In the genomic region with DNA sequence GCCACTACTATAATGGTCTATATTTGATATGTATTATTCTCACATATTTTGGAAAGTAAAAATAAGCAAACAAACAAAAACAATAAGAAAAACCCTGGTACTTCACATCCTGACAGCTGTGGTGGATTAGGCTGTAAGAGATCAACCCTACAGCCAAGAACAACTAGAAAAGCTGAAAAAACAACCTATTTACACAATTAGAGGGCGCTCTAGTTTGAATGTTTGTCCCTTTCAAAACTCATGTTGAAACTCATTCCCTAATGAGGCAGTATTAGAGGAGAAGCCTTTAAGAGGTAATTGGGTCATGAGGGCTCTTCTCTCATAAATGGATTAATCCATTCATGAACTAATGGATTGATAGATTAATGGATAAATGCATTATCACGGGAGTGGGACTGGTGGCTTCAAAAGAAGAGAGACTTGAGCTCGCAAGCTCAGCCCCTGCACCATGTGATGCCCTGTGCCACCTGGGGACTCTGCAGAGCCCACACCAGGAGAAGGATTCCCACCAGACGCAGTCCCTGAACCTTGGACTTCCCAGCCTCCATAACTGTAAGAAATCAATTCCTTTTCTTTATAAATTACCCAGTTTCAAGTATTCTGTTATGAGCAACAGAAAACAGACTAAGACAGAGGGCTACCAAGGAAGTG, we compare ENCODE assay signal across 17 cellular contexts.
A peak's percentile ranks its signal among the peaks of the same experiment; 100 is the strongest.
DNase-seq lines count a peak whose midpoint lies in the region; ATAC-seq, FAIRE-seq and TF ChIP-seq lines count a peak whose summit lies in the region.
"Had no signal": no experiment of that assay in that cellular context is flagged by ENCODE, and none has a peak within 500 bp of the region (broad histone marks: within the 10 kb centered on the region; RNA-seq: fewer than 3 reads in every experiment).

No MANE protein-coding gene starts in this region.

- TF ChIP-seq CTCF in H1 (IDR thresholded peaks at IDR 0.05; ENCODE audit: control extremely low read depth in 1 of 3, insufficient read depth in 1 of 3, low read depth in 1 of 3, low read length in 3 of 3) (peak in 2 of 3 experiments; percentile 23 to 45; a peak in 2 of 4 replicates), upper lobe of left lung (IDR thresholded peaks at IDR 0.05) (no peak)

- CTCF ChIA-PET in H1 (lab: Charles Lee; ENCODE audit: partially characterized antibody): interaction anchor here (0.6 to 2.9 kb wide), 24 partner anchors 8 to 786 kb away, joined by 3 to 8 read pairs (median 4); no protein-coding TSS in a partner anchor

- H3K56ac ChIP-seq in H1 (replicated peaks; ENCODE audit: insufficient read length, low read depth, low read length): no peak overlapping the region

- no peak overlapping the region for H4K5ac ChIP-seq in H1 (ENCODE audit: insufficient read length, low read depth, low read length)

- peak; percentile 38 to 48 for TF ChIP-seq RAD21 in H1 (IDR thresholded peaks at IDR 0.05 in 1 of 2, conservative IDR thresholded peaks at IDR 0.05 in 1 of 2; ENCODE audit: low read depth in 2 of 2, low read length in 2 of 2)

- H2BK15ac ChIP-seq in H1 (ENCODE audit: low read length): no peak overlapping the region

- H3K14ac ChIP-seq in H1 (ENCODE audit: insufficient read length): no peak overlapping the region

- H3K23ac ChIP-seq in H1 (ENCODE audit: insufficient read length): no peak overlapping the region

- TF ChIP-seq POLR2A in H1 (IDR thresholded peaks at IDR 0.05; ENCODE audit: control extremely low read depth in 1 of 2, low read depth in 2 of 2, low read length in 2 of 2) (no peak), upper lobe of left lung (IDR thresholded peaks at IDR 0.05) (no peak)

- no peak overlapping the region for H2BK20ac ChIP-seq in H1 (ENCODE audit: low read length)

- no peak overlapping the region for H2AK5ac ChIP-seq in H1 (ENCODE audit: low read depth, low read length)

- H3K18ac ChIP-seq in H1 (ENCODE audit: extremely low read depth, low read length): no peak overlapping the region

- no peak overlapping the region for H4K8ac ChIP-seq in H1 (ENCODE audit: extremely low read depth, insufficient read depth, low read length)

- ATAC-seq in GM18861 (IDR thresholded peaks at IDR 0.05; ENCODE audit: unreplicated experiment): no peak
- no peak for ATAC-seq in upper lobe of left lung (ENCODE audit: low FRiP score in 2 of 2)

- H4K20me1 ChIP-seq in H1 (replicated peaks in 1 of 2; ENCODE audit: control insufficient read depth in 1 of 2, insufficient read depth in 2 of 2, low read length in 2 of 2): no peaks in the 10 kb centered on the region

- FAIRE-seq in H1 (lab: Jason Lieb, UNC): peak; percentile 60

- no peak overlapping the region for H3K4ac ChIP-seq in H1 (replicated peaks; ENCODE audit: insufficient read length, low read depth, low read length)

- no peak overlapping the region for H2BK120ac ChIP-seq in H1 (replicated peaks; ENCODE audit: low read depth, low read length)

- H3K4me2 ChIP-seq in H1 (ENCODE audit: insufficient read depth in 1 of 2, low read depth in 2 of 2, low read length in 2 of 2): no peak overlapping the region
- H3K4me2 ChIP-seq: smooth muscle cell had no signal

- H2AFZ ChIP-seq in H1 (ENCODE audit: low read length): no peak overlapping the region

- peaks cover 0 to 1% (median 0%) of the 10 kb centered on the region in 4 experiments; a peak in 1 of 7 replicates for H3K27me3 ChIP-seq in H1 (replicated peaks in 1 of 4; ENCODE audit: control insufficient read depth in 3 of 4, extremely low read depth in 1 of 4, insufficient read depth in 3 of 4, low read length in 3 of 4)
- no peaks in the 10 kb centered on the region for H3K27me3 ChIP-seq in upper lobe of left lung

- H2BK5ac ChIP-seq in H1 (ENCODE audit: low read depth, low read length): no peak overlapping the region

- H3K4me1 ChIP-seq in H1 (replicated peaks in 1 of 4; ENCODE audit: control insufficient read depth in 3 of 4, insufficient read depth in 4 of 4, low read length in 3 of 4) (peaks cover 0 to 3% (median 0%) of the 10 kb centered on the region in 4 experiments; a peak in 1 of 7 replicates), upper lobe of left lung (no peaks in the 10 kb centered on the region)
- H3K4me1 ChIP-seq: Caco-2 had no signal

- TF ChIP-seq EP300 in H1 (IDR thresholded peaks at IDR 0.05; ENCODE audit: borderline replicate concordance in 1 of 2, low read depth in 2 of 2, low read length in 2 of 2) (no peak), upper lobe of left lung (IDR thresholded peaks at IDR 0.05) (no peak)

- DNase-seq in DMS53 (lab: John Stamatoyannopoulos, UW) (peak; percentile 1), DMS53 treated with DMSO at 0.1 percent for 48 hours (lab: John Stamatoyannopoulos, UW; ENCODE audit: unreplicated experiment) (no peak), NCI-H748 treated with DMSO at 0.1 percent for 48 hours (lab: John Stamatoyannopoulos, UW) (peak; percentile 50), H1 (ENCODE audit: low read depth in 1 of 2, low spot score in 2 of 2) (no peak), retina (peak; percentile 6), upper lobe of left lung (no peak), NCI-H2227 (lab: John Stamatoyannopoulos, UW; ENCODE audit: unreplicated experiment) (no peak)
- DNase-seq: 8988T; activated CD4-positive, alpha-beta T cell treated with anti-CD3 and anti-CD28 coated beads for 4 hours; activated T-cell treated with anti-CD3 and anti-CD28 coated beads, Interleukin-2, amount 50 U/mL, for 48 hours; amygdala; Caco-2; cortex of kidney; midbrain; NCI-H2081 treated with DMSO at 0.1 percent for 48 hours had no signal

- no peaks in the 10 kb centered on the region for H3K79me2 ChIP-seq in H1 (ENCODE audit: control insufficient read depth in 1 of 2, insufficient read depth in 2 of 2, low read length in 2 of 2)

- H4K91ac ChIP-seq in H1 (replicated peaks; ENCODE audit: insufficient read length, low read length): no peak overlapping the region

- H3K4me3 ChIP-seq in H1 (ENCODE audit: extremely low read depth in 1 of 4, insufficient read depth in 2 of 4, low read depth in 3 of 4, low read length in 4 of 4): no peak overlapping the region
- no peak overlapping the region for H3K4me3 ChIP-seq in upper lobe of left lung
- H3K4me3 ChIP-seq: smooth muscle cell had no signal

- H3K36me3 ChIP-seq in H1 (ENCODE audit: control insufficient read depth in 2 of 4, insufficient read depth in 4 of 4, low read length in 3 of 4): no peaks in the 10 kb centered on the region
- H3K36me3 ChIP-seq in upper lobe of left lung: no peaks in the 10 kb centered on the region

- H3K23me2 ChIP-seq in H1 (ENCODE audit: low read depth, low read length): no peaks in the 10 kb centered on the region; the same call in 1 of the 2 replicates

- H3K9ac ChIP-seq in H1 (replicated peaks in 1 of 4; ENCODE audit: extremely low read depth in 1 of 4, low read depth in 3 of 4, low read length in 3 of 4): no peak overlapping the region

- POLR2A ChIA-PET in H1 (lab: Charles Lee; ENCODE audit: partially characterized antibody): interaction anchor here (0.7 kb wide), 1 partner anchor 628 kb away, joined by 3 read pairs; no protein-coding TSS in a partner anchor

- no peaks in the 10 kb centered on the region for H3K79me1 ChIP-seq in H1 (ENCODE audit: low read depth, low read length)

- H3K9me3 ChIP-seq in H1 (ENCODE audit: insufficient read depth in 2 of 2, low read depth in 1 of 2, low read length in 1 of 2): no peaks in the 10 kb centered on the region
- no peaks in the 10 kb centered on the region for H3K9me3 ChIP-seq in upper lobe of left lung
- H3K9me3 ChIP-seq: Caco-2 had no signal

- no peak overlapping the region for H2BK12ac ChIP-seq in H1 (ENCODE audit: low read depth, low read length)

- 66% methylated on average over 4 of the region's 4 CpGs; no CpG with 5 or more reads in 1 of the 2 experiments for WGBS in H1 (ENCODE audit: extremely low coverage in 1 of 2, insufficient coverage in 1 of 2, insufficient read length in 1 of 2, insufficient replicate concordance in 2 of 2, low coverage in 1 of 2, low lambda C conversion rate in 2 of 2, missing lambda C conversion rate in 1 of 2), 2 experiments
- 73 to 85% methylated on average over 4 of the region's 4 CpGs for WGBS in upper lobe of left lung, 2 donors

- no peak overlapping the region for H3K27ac ChIP-seq in H1 (ENCODE audit: low read depth, low read length)
- H3K27ac ChIP-seq in upper lobe of left lung: no peak overlapping the region

TF ChIP-seq in H1, 55 proteins besides CTCF, POLR2A, EP300 and RAD21:
- 0 out of 2 replicates have a peak, but pooled peaks have one; percentile 19 for TF ChIP-seq CEBPB (IDR thresholded peaks at IDR 0.05; ENCODE audit: low read depth, low read length)
- TF ChIP-seq KDM4A (IDR thresholded peaks at IDR 0.05; ENCODE audit: low read depth, low read length, severe bottlenecking): no peak

Comparison
In these comparisons a context has a peak if more than half of its experiments do, and no peak if none do; other contexts are left out.
1. DNase-seq: peak in DMS53 (single experiment), NCI-H748 treated with DMSO at 0.1 percent for 48 hours (single experiment) and retina (single experiment); none in DMS53 treated with DMSO at 0.1 percent for 48 hours (single experiment), H1 (0 of 2), upper lobe of left lung (0 of 2) and NCI-H2227 (single experiment).
2. CTCF ChIP-seq: peak in H1 (2 of 3); none in upper lobe of left lung (0 of 6).